ENCODE assay signal across 8 cellular contexts in the genomic region with DNA sequence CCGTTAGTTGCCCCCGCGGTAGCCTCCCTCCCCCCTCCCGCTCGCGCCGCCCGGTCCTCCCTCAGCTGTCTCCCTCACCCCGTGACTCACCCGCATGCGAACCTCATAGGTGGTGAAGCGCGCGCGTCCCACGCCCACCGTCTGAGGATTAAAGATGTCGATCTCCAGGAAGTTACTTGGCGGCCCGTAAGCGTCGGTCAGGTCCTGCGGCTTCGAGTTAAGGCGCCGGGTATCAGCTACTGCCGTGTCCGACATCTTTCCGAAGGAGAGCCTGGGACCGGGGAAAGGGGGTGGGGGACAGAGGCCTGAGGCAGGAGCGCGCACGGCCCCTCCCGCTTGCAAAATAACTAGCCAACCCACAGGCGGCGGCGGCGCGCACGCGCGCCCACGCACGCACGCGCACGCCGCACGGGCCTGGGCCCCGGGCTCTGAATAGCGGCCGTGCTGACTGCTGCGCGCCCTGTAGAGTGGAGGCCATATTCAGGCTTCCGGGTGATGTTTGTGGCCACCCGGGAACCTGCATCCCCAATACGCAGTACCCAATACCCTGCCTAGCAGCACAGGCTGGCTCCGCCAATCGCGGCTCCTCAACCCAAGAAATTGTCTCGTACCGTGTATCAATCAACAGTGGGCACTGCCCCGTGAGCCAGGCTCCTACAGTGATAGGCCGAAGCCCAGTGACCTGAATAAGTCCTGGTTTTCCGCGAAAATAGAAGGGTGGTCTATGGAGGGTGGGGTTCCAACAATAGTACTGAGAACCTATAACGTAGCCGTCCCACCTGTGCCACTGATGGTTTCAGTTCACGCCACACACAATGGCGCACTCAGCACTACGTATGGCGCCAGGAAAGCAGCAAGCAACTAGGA. TPM values are rescaled to one million over a fixed set of nuclear protein-coding genes. Genes with fewer than 3 reads are reported as not detected.
DNase-seq lines count a peak whose midpoint lies in the region; ATAC-seq and TF ChIP-seq lines count a peak whose summit lies in the region.

Gene SNX12, minus strand, starts transcription at position 283 of the 867 bp plus-strand sequence. Its CDS starts 28 bp downstream, at position 255.

- H3K9me3 ChIP-seq in ascending aorta (no peaks in the 10 kb centered on the region), right cardiac atrium (ENCODE audit: control insufficient read depth, low read length) (no peaks in the 10 kb centered on the region), uterus (no peaks in the 10 kb centered on the region)

- peaks cover 2% of the 10 kb centered on the region for H3K27me3 Mint-ChIP-seq in T-helper 2 cell treated with Interferon-gamma antibody and Interleukin-4, amounts not matched to agents 5 μg/mL and 100 μg/mL, for 36 hours (ENCODE audit: low read depth)

- H3K4me1 Mint-ChIP-seq in T-helper 2 cell treated with Interferon-gamma antibody and Interleukin-4, amounts not matched to agents 5 μg/mL and 100 μg/mL, for 36 hours (ENCODE audit: low read depth) = peaks cover 17% of the 10 kb centered on the region

- peaks cover 0 to 4% of the 10 kb centered on the region in 2 donors for H3K4me1 ChIP-seq in ascending aorta
- no peaks in the 10 kb centered on the region for H3K4me1 ChIP-seq in right cardiac atrium (ENCODE audit: control insufficient read depth, insufficient read depth, low read length)
- no peaks in the 10 kb centered on the region for H3K4me1 ChIP-seq in uterus

- peak within 1 kb of the TSS; percentile 55 to 68 for H3K4me3 ChIP-seq in ascending aorta
- H3K4me3 ChIP-seq in right cardiac atrium (ENCODE audit: low read length) = peak within 1 kb of the TSS; percentile 92
- peak within 1 kb of the TSS; percentile 48 to 64 for H3K4me3 ChIP-seq in uterus

- H3K27me3 ChIP-seq in ascending aorta (no peaks in the 10 kb centered on the region), right cardiac atrium (ENCODE audit: control insufficient read depth, insufficient read depth) (no peaks in the 10 kb centered on the region), uterus (no peaks in the 10 kb centered on the region)

- H3K4me3 Mint-ChIP-seq in T-helper 2 cell treated with Interferon-gamma antibody and Interleukin-4, amounts not matched to agents 5 μg/mL and 100 μg/mL, for 36 hours = peak within 1 kb of the TSS; percentile 97

- H3K36me3 Mint-ChIP-seq in T-helper 2 cell treated with Interferon-gamma antibody and Interleukin-4, amounts not matched to agents 5 μg/mL and 100 μg/mL, for 36 hours (ENCODE audit: low read depth) = peaks cover 8% of the 10 kb centered on the region

- H3K27ac ChIP-seq in ascending aorta (peak within 1 kb of the TSS; percentile 70 to 85), right cardiac atrium (ENCODE audit: low read length) (peak within 1 kb of the TSS; percentile 95), uterus (peak within 1 kb of the TSS; percentile 85 to 86)

- TF ChIP-seq CTCF in ascending aorta (IDR thresholded peaks at IDR 0.05) = peak in 1 of 3 experiments; percentile 92
- peak in 2 of 4 experiments; percentile 84 to 93 for TF ChIP-seq CTCF in uterus (IDR thresholded peaks at IDR 0.05)

- H3K27ac Mint-ChIP-seq in T-helper 2 cell treated with Interferon-gamma antibody and Interleukin-4, amounts not matched to agents 5 μg/mL and 100 μg/mL, for 36 hours = peak within 1 kb of the TSS; percentile 95

- H3K36me3 ChIP-seq in ascending aorta = no peaks in the 10 kb centered on the region
- H3K36me3 ChIP-seq in uterus = no peaks in the 10 kb centered on the region

- WGBS in right cardiac atrium = under 1% methylated on average over 72 of the region's 72 CpGs

- peak; percentile 45 to 59 for TF ChIP-seq POLR2A in uterus (IDR thresholded peaks at IDR 0.05)

- H3K9me3 Mint-ChIP-seq in T-helper 2 cell treated with Interferon-gamma antibody and Interleukin-4, amounts not matched to agents 5 μg/mL and 100 μg/mL, for 36 hours = no peaks in the 10 kb centered on the region

- ATAC-seq in GM18508 (IDR thresholded peaks at IDR 0.05; ENCODE audit: insufficient read depth, unreplicated experiment) (peak; percentile 93), HG02981 (IDR thresholded peaks at IDR 0.05; ENCODE audit: unreplicated experiment) (peak; percentile 95), right cardiac atrium (peak; percentile 99)

- intact Hi-C loops in ascending aorta (cut with DNase I) (loop anchor here (1.0 kb wide), 3 partner anchors 27 to 111 kb away; partner anchors contain the start of genes FOXO4 and MED12), right cardiac atrium (cut with DNase I) (no loop called here), uterus (cut with DNase I; ENCODE audit: low total_unique reads) (no loop called here)

- DNase-seq in NCI-H2029 (lab: John Stamatoyannopoulos, UW) (peak; percentile 83), ascending aorta (ENCODE audit: low spot score in 2 of 2) (peak; percentile 84 to 96), right cardiac atrium (peak; percentile 91 to 97 (median 95)), putamen (ENCODE audit: low spot score) (peak; percentile 92), uterus (peak; percentile 87 to 92)
- DNase-seq in T-helper 2 cell treated with Interferon-gamma antibody and Interleukin-4, amounts not matched to agents 5 μg/mL and 100 μg/mL, for 36 hours (ENCODE audit: low spot score) = peak; percentile 88

RNA-seq across cellular contexts. Expression of gene SNX12, which starts in this region (rescaled TPM):
- total RNA-seq in ascending aorta (31.2 TPM), right cardiac atrium (10 to 100 TPM; 46.8 to 54.2 (median 50.6) TPM), uterus (10 to 100 TPM; 32.9 to 92.7 (median 68.0) TPM)
- polyA plus RNA-seq in right cardiac atrium = 26.1 TPM

Comparison
In these comparisons a context has a peak if more than half of its experiments do, and no peak if none do; other contexts are left out.
1. Peak in every context shown above with its lines: DNase-seq, ATAC-seq, H3K4me3 ChIP-seq and H3K27ac ChIP-seq.